Comparison of ENCODE assay signal across 12 cellular contexts in genomic region chr1:21906173-21907078, GRCh38. TPM values are rescaled to one million over a fixed set of nuclear protein-coding genes. Genes with fewer than 3 reads are reported as not detected.
DNase-seq lines count a peak whose midpoint lies in the region; ATAC-seq and TF ChIP-seq lines count a peak whose summit lies in the region.
"Had no signal": no experiment of that assay in that cellular context is flagged by ENCODE, and none has a peak within 500 bp of the region (broad histone marks: within the 10 kb centered on the region; RNA-seq: fewer than 3 reads in every experiment).

No MANE protein-coding gene starts in this region.

- H3K4me1 ChIP-seq in esophagus (ENCODE audit: control insufficient read depth in 2 of 2, insufficient read depth in 2 of 2, low read length in 1 of 2): peaks cover 29 to 35% of the 10 kb centered on the region in 2 donors
- H3K4me1 ChIP-seq in subcutaneous abdominal adipose tissue (ENCODE audit: control insufficient read depth in 5 of 5, insufficient read depth in 5 of 5, low read length in 5 of 5): peaks cover 49 to 99% (median 94%) of the 10 kb centered on the region in 5 donors
- H3K4me1 ChIP-seq in foreskin keratinocyte: no peaks in the 10 kb centered on the region

- H3K27me3 ChIP-seq in esophagus (ENCODE audit: control insufficient read depth in 1 of 2, insufficient read depth in 2 of 2, low read length in 2 of 2) (no peaks in the 10 kb centered on the region), subcutaneous abdominal adipose tissue (ENCODE audit: control insufficient read depth in 5 of 5, insufficient read depth in 4 of 5, low read length in 5 of 5) (no peaks in the 10 kb centered on the region), foreskin keratinocyte (no peaks in the 10 kb centered on the region)

- no peak for TF ChIP-seq CTCF in foreskin keratinocyte (conservative IDR thresholded peaks at IDR 0.05)

- no peak for ATAC-seq in foreskin keratinocyte
- no peak for ATAC-seq in HG03280 (IDR thresholded peaks at IDR 0.05; ENCODE audit: unreplicated experiment)

- H3K36me3 ChIP-seq in esophagus (ENCODE audit: control insufficient read depth in 2 of 2, insufficient read depth in 2 of 2, low read length in 1 of 2) (no peaks in the 10 kb centered on the region), subcutaneous abdominal adipose tissue (ENCODE audit: control insufficient read depth in 5 of 5, insufficient read depth in 5 of 5, low read length in 5 of 5) (peaks cover 0 to 18% (median 0%) of the 10 kb centered on the region in 5 donors)

- no peaks in the 10 kb centered on the region for H3K36me3 Mint-ChIP-seq in T-helper 2 cell treated with Interferon-gamma antibody and Interleukin-4, amounts not matched to agents 5 μg/mL and 100 μg/mL, for 36 hours (ENCODE audit: low read depth)
- H3K36me3 Mint-ChIP-seq: activated naive CD8-positive, alpha-beta T cell treated with anti-CD3 and anti-CD28 coated beads, Interleukin-2, amount 10 ng/mL, durations not matched to agents 7 days and 5 days had no signal

- H3K9ac ChIP-seq in subcutaneous abdominal adipose tissue (ENCODE audit: low read length in 5 of 5): peak overlapping the region; percentile 53 to 90 (median 75)
- H3K9ac ChIP-seq: KMS-11 had no signal

- peaks cover 8% of the 10 kb centered on the region for H3K4me1 Mint-ChIP-seq in T-helper 2 cell treated with Interferon-gamma antibody and Interleukin-4, amounts not matched to agents 5 μg/mL and 100 μg/mL, for 36 hours (ENCODE audit: low read depth)

- H3K27me3 Mint-ChIP-seq in T-helper 2 cell treated with Interferon-gamma antibody and Interleukin-4, amounts not matched to agents 5 μg/mL and 100 μg/mL, for 36 hours (ENCODE audit: low read depth): no peaks in the 10 kb centered on the region

- H3K9me3 ChIP-seq in esophagus (ENCODE audit: control insufficient read depth in 2 of 2, insufficient read depth in 1 of 2, low read depth in 1 of 2, low read length in 1 of 2) (no peaks in the 10 kb centered on the region), subcutaneous abdominal adipose tissue (ENCODE audit: control insufficient read depth in 5 of 5, low read length in 5 of 5) (no peaks in the 10 kb centered on the region)

- no peak overlapping the region for H3K4me3 ChIP-seq in esophagus (ENCODE audit: low read depth in 1 of 2, low read length in 2 of 2)
- H3K4me3 ChIP-seq in subcutaneous abdominal adipose tissue (ENCODE audit: low read depth in 1 of 5, low read length in 5 of 5): peak overlapping the region in 2 of 5 donors; percentile 11 to 23

- H3K4me3 Mint-ChIP-seq in T-helper 2 cell treated with Interferon-gamma antibody and Interleukin-4, amounts not matched to agents 5 μg/mL and 100 μg/mL, for 36 hours: no peak overlapping the region
- H3K4me3 Mint-ChIP-seq: activated naive CD8-positive, alpha-beta T cell treated with anti-CD3 and anti-CD28 coated beads, Interleukin-2, amount 10 ng/mL, durations not matched to agents 7 days and 5 days had no signal

- no peaks in the 10 kb centered on the region for H3K9me3 Mint-ChIP-seq in T-helper 2 cell treated with Interferon-gamma antibody and Interleukin-4, amounts not matched to agents 5 μg/mL and 100 μg/mL, for 36 hours
- H3K9me3 Mint-ChIP-seq: activated naive CD8-positive, alpha-beta T cell treated with anti-CD3 and anti-CD28 coated beads, Interleukin-2, amount 10 ng/mL, durations not matched to agents 7 days and 5 days had no signal

- peak overlapping the region; percentile 68 to 90 for H3K27ac ChIP-seq in esophagus (ENCODE audit: low read depth in 2 of 2, low read length in 1 of 2)
- H3K27ac ChIP-seq in subcutaneous abdominal adipose tissue (ENCODE audit: low read depth, low read length): peak overlapping the region; percentile 98
- H3K27ac ChIP-seq in foreskin keratinocyte: no peak overlapping the region
- H3K27ac ChIP-seq: KMS-11 had no signal

- DNase-seq in MV-4-11 (lab: John Stamatoyannopoulos, UW) (peak; percentile 8), lung microvascular endothelial cell (ENCODE audit: low read depth in 2 of 2) (peak; percentile 97), foreskin keratinocyte (no peak), midbrain (lab: John Stamatoyannopoulos, UW) (no peak)
- DNase-seq in T-helper 2 cell treated with Interferon-gamma antibody and Interleukin-4, amounts not matched to agents 5 μg/mL and 100 μg/mL, for 36 hours (ENCODE audit: low spot score): no peak
- DNase-seq: activated CD4-positive, CD25-positive, alpha-beta regulatory T cell; activated naive CD8-positive, alpha-beta T cell treated with anti-CD3 and anti-CD28 coated beads, Interleukin-2, amount 10 ng/mL, durations not matched to agents 7 days and 5 days; DND-41 had no signal

- H3K27ac Mint-ChIP-seq in T-helper 2 cell treated with Interferon-gamma antibody and Interleukin-4, amounts not matched to agents 5 μg/mL and 100 μg/mL, for 36 hours: no peak overlapping the region
- H3K27ac Mint-ChIP-seq: activated naive CD8-positive, alpha-beta T cell treated with anti-CD3 and anti-CD28 coated beads, Interleukin-2, amount 10 ng/mL, durations not matched to agents 7 days and 5 days had no signal

- 53 to 63% methylated on average over 21 of the region's 21 CpGs for WGBS in esophagus, 2 donors

RNA-seq across cellular contexts. Expression of gene HSPG2, which starts 30.7 kb away (rescaled TPM):
- 10 to 100 TPM; 37.6 to 55.0 TPM for polyA plus RNA-seq in esophagus
- total RNA-seq in lung microvascular endothelial cell: 250 and 367 TPM in 2 replicates
- 44.6 and 57.5 TPM in 2 replicates for total RNA-seq in foreskin keratinocyte
- 36.2 and 44.7 TPM in 2 replicates for polyA plus RNA-seq in foreskin keratinocyte

Comparison
In these comparisons a context has a peak if more than half of its experiments do, and no peak if none do; other contexts are left out.
1. DNase-seq: peak in MV-4-11 (single experiment) and lung microvascular endothelial cell (2 of 2); none in foreskin keratinocyte (0 of 2), midbrain (single experiment) and T-helper 2 cell treated with Interferon-gamma antibody and Interleukin-4, amounts not matched to agents 5 μg/mL and 100 μg/mL, for 36 hours (single experiment).